In the genomic region with DNA sequence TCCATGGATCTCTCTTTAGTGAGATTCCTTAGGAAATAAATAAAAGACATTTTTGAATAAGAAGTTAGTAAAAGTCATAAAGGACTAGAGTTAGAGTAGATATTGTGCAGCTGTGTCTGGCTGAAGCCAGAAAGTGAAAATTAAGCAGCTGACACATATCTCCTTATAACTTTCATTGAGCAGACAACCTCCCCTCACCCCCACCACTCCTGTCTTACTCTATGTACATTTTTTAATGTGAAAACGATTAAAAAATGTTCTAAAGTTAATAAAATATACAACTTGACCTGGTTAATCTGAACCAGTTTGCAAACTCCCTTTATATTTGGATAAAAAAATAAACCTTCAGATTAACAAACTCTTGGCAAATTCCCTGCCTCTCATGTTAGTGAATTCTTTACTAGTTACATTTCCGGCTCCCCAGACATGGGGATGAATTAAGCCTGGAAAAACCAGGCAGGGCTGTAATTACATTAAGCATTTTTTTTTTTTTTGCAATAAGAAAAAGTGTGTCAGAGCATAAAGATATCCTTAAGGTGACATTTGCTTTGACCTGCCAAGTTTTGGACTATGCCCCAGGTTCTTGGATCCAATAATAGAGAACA, we compare ENCODE assay signal across 21 cellular contexts.
A peak's percentile ranks its signal among the peaks of the same experiment; 100 is the strongest.
DNase-seq lines count a peak whose midpoint lies in the region; ATAC-seq and TF ChIP-seq lines count a peak whose summit lies in the region.
"Had no signal": no experiment of that assay in that cellular context is flagged by ENCODE, and none has a peak within 500 bp of the region (broad histone marks: within the 10 kb centered on the region; RNA-seq: fewer than 3 reads in every experiment).

No MANE protein-coding gene starts in this region.

- no peak overlapping the region for H3K4me3 Mint-ChIP-seq in stimulated activated naive CD8-positive, alpha-beta T cell treated with anti-CD3 and anti-CD28 coated beads, Interleukin-15, amount 100 ng/mL, for 72 hours
- H3K4me3 Mint-ChIP-seq: CD4-positive, alpha-beta T cell; natural killer cell treated with Interleukin-12 subunit alpha and Interleukin-12 subunit beta and Interleukin-15 and Interleukin-18, amount 100 ng/mL, for 72 hours; stimulated activated naive CD8-positive, alpha-beta T cell treated with anti-CD3 and anti-CD28 coated beads, Interleukin-15, Interleukin-2, amounts not matched to agents 100 ng/mL and 50 ng/mL, for 24 hours; T-helper 1 cell treated with Interleukin-12 subunit alpha and Interleukin-12 subunit beta and Interleukin-4 antibody, amounts not matched to agents 30 μg/mL and 1 μg/mL, for 36 hours had no signal

- peak overlapping the region; percentile 28 to 49 (median 47) for H3K27ac ChIP-seq in esophagus muscularis mucosa (replicated peaks in 1 of 4)
- peak overlapping the region in 1 of 2 donors; percentile 13 for H3K27ac ChIP-seq in left lung
- H3K27ac ChIP-seq in smooth muscle cell (ENCODE audit: low read depth): peak overlapping the region; percentile 59
- no peak overlapping the region for H3K27ac ChIP-seq in WERI-Rb-1
- H3K27ac ChIP-seq: ovary, right lobe of liver, thyroid gland had no signal

- no peaks in the 10 kb centered on the region for H3K27me3 ChIP-seq in esophagus muscularis mucosa
- H3K27me3 ChIP-seq in left lung: no peaks in the 10 kb centered on the region
- no peaks in the 10 kb centered on the region for H3K27me3 ChIP-seq in smooth muscle cell (ENCODE audit: low read depth)
- H3K27me3 ChIP-seq in WERI-Rb-1 (ENCODE audit: insufficient read depth, low read depth, severe bottlenecking): peaks cover 24% of the 10 kb centered on the region
- H3K27me3 ChIP-seq: ovary, right lobe of liver, thyroid gland had no signal

- TF ChIP-seq EP300 in esophagus muscularis mucosa (IDR thresholded peaks at IDR 0.05): no peak

- intact Hi-C loops in esophagus muscularis mucosa (cut with DNase I) (no loop called here), left lung (cut with DNase I) (no loop called here)

- TF ChIP-seq POLR2A in esophagus muscularis mucosa (IDR thresholded peaks at IDR 0.05; ENCODE audit: low read depth): no peak

- no peak overlapping the region for H3K9ac ChIP-seq in smooth muscle cell (ENCODE audit: low read depth)

- peaks cover 8 to 28% (median 16%) of the 10 kb centered on the region in 4 donors for H3K4me1 ChIP-seq in esophagus muscularis mucosa
- H3K4me1 ChIP-seq in left lung: no peaks in the 10 kb centered on the region
- H3K4me1 ChIP-seq in smooth muscle cell (ENCODE audit: low read depth): peaks cover 12% of the 10 kb centered on the region
- H3K4me1 ChIP-seq: right lobe of liver, thyroid gland had no signal

- no peak overlapping the region for H3K27ac Mint-ChIP-seq in stimulated activated naive CD8-positive, alpha-beta T cell treated with anti-CD3 and anti-CD28 coated beads, Interleukin-15, amount 100 ng/mL, for 72 hours
- H3K27ac Mint-ChIP-seq: CD4-positive, alpha-beta T cell; natural killer cell treated with Interleukin-12 subunit alpha and Interleukin-12 subunit beta and Interleukin-15 and Interleukin-18, amount 100 ng/mL, for 72 hours; stimulated activated naive CD8-positive, alpha-beta T cell treated with anti-CD3 and anti-CD28 coated beads, Interleukin-15, Interleukin-2, amounts not matched to agents 100 ng/mL and 50 ng/mL, for 24 hours; T-helper 1 cell treated with Interleukin-12 subunit alpha and Interleukin-12 subunit beta and Interleukin-4 antibody, amounts not matched to agents 30 μg/mL and 1 μg/mL, for 36 hours had no signal

- H3K9me3 ChIP-seq in esophagus muscularis mucosa: no peaks in the 10 kb centered on the region
- H3K9me3 ChIP-seq in left lung: no peaks in the 10 kb centered on the region
- no peaks in the 10 kb centered on the region for H3K9me3 ChIP-seq in smooth muscle cell (replicated peaks; ENCODE audit: low read depth)
- H3K9me3 ChIP-seq in WERI-Rb-1 (ENCODE audit: severe bottlenecking): no peaks in the 10 kb centered on the region
- H3K9me3 ChIP-seq: ovary, right lobe of liver, thyroid gland had no signal

- no peaks in the 10 kb centered on the region for H3K79me2 ChIP-seq in smooth muscle cell (ENCODE audit: low read depth)

- peaks cover 10% of the 10 kb centered on the region for H3F3A ChIP-seq in smooth muscle cell (ENCODE audit: low read depth)

- H3K36me3 ChIP-seq in esophagus muscularis mucosa: no peaks in the 10 kb centered on the region
- no peaks in the 10 kb centered on the region for H3K36me3 ChIP-seq in left lung
- no peaks in the 10 kb centered on the region for H3K36me3 ChIP-seq in smooth muscle cell (ENCODE audit: low read depth)
- no peaks in the 10 kb centered on the region for H3K36me3 ChIP-seq in WERI-Rb-1
- H3K36me3 ChIP-seq: ovary, right lobe of liver, thyroid gland had no signal

- H3K4me3 ChIP-seq in esophagus muscularis mucosa: no peak overlapping the region
- no peak overlapping the region for H3K4me3 ChIP-seq in left lung
- no peak overlapping the region for H3K4me3 ChIP-seq in smooth muscle cell
- no peak overlapping the region for H3K4me3 ChIP-seq in WERI-Rb-1 (ENCODE audit: low read depth, low read length)
- H3K4me3 ChIP-seq: K562, ovary, right lobe of liver, thyroid gland had no signal

- DNase-seq in M059J (ENCODE audit: low read depth): peak; percentile 33
- DNase-seq in esophagus muscularis mucosa (ENCODE audit: extremely low spot score): no peak
- no peak for DNase-seq in left lung
- no peak for DNase-seq in smooth muscle cell (lab: John Stamatoyannopoulos, UW; ENCODE audit: unreplicated experiment)
- DNase-seq in WERI-Rb-1: no peak
- no peak for DNase-seq in NCI-H226
- no peak for DNase-seq in HK-2 (ENCODE audit: unreplicated experiment)
- no peak for DNase-seq in stimulated activated naive CD8-positive, alpha-beta T cell treated with anti-CD3 and anti-CD28 coated beads, Interleukin-15, amount 100 ng/mL, for 72 hours
- DNase-seq: activated gamma-delta T cell; activated T-cell treated with anti-CD3 and anti-CD28 coated beads, Interleukin-2, amount 50 U/mL, for 1 hour; CD4-positive, alpha-beta T cell; NCI-H146; NK-92 treated with Interleukin-12 subunit alpha and Interleukin-12 subunit beta, amount 100 ng/mL, for 24 hours; right lobe of liver; thyroid gland had no signal

- no peaks in the 10 kb centered on the region for H3K27me3 Mint-ChIP-seq in stimulated activated naive CD8-positive, alpha-beta T cell treated with anti-CD3 and anti-CD28 coated beads, Interleukin-15, amount 100 ng/mL, for 72 hours
- H3K27me3 Mint-ChIP-seq: CD4-positive, alpha-beta T cell; natural killer cell treated with Interleukin-12 subunit alpha and Interleukin-12 subunit beta and Interleukin-15 and Interleukin-18, amount 100 ng/mL, for 72 hours; stimulated activated naive CD8-positive, alpha-beta T cell treated with anti-CD3 and anti-CD28 coated beads, Interleukin-15, Interleukin-2, amounts not matched to agents 100 ng/mL and 50 ng/mL, for 24 hours had no signal

- 25% methylated on average over 2 of the region's 2 CpGs for WGBS in esophagus muscularis mucosa
- 39% methylated on average over 2 of the region's 2 CpGs for WGBS in smooth muscle cell (ENCODE audit: low lambda C conversion rate)

- peak overlapping the region; percentile 28 for H2AFZ ChIP-seq in smooth muscle cell (ENCODE audit: low read depth)

- H3K9me3 Mint-ChIP-seq in stimulated activated naive CD8-positive, alpha-beta T cell treated with anti-CD3 and anti-CD28 coated beads, Interleukin-15, amount 100 ng/mL, for 72 hours: no peaks in the 10 kb centered on the region
- H3K9me3 Mint-ChIP-seq: stimulated activated naive CD8-positive, alpha-beta T cell treated with anti-CD3 and anti-CD28 coated beads, Interleukin-15, Interleukin-2, amounts not matched to agents 100 ng/mL and 50 ng/mL, for 24 hours had no signal

- H3K4me1 Mint-ChIP-seq in stimulated activated naive CD8-positive, alpha-beta T cell treated with anti-CD3 and anti-CD28 coated beads, Interleukin-15, amount 100 ng/mL, for 72 hours: no peaks in the 10 kb centered on the region

- peak; percentile 64 for ATAC-seq in left lung
- ATAC-seq in stimulated activated naive CD8-positive, alpha-beta T cell treated with anti-CD3 and anti-CD28 coated beads, Interleukin-15, amount 100 ng/mL, for 72 hours: no peak
- ATAC-seq: K562; left lobe of liver; natural killer cell treated with Interleukin-12 subunit alpha and Interleukin-12 subunit beta and Interleukin-15 and Interleukin-18, amount 100 ng/mL, for 72 hours; right lobe of liver had no signal

- no peaks in the 10 kb centered on the region for H4K20me1 ChIP-seq in smooth muscle cell (ENCODE audit: low read depth)

- no peak for TF ChIP-seq CTCF in esophagus muscularis mucosa (IDR thresholded peaks at IDR 0.05)
- TF ChIP-seq CTCF in left lung (IDR thresholded peaks at IDR 0.05): no peak
- TF ChIP-seq CTCF in smooth muscle cell (IDR thresholded peaks at IDR 0.05; ENCODE audit: borderline replicate concordance, insufficient read depth, poor library complexity, severe bottlenecking): no peak
- TF ChIP-seq CTCF in WERI-Rb-1 (IDR thresholded peaks at IDR 0.05; ENCODE audit: low read depth, low read length): no peak

- H3K4me2 ChIP-seq in smooth muscle cell: peak overlapping the region; percentile 67
